ENCODE assay signal across 8 cellular contexts in genomic region chr5:132495672-132496630, GRCh38. TPM values are rescaled to one million over a fixed set of nuclear protein-coding genes. Genes with fewer than 3 reads are reported as not detected.
DNase-seq lines count a peak whose midpoint lies in the region; ATAC-seq and TF ChIP-seq lines count a peak whose summit lies in the region.

No MANE protein-coding gene starts in this region.

- no peaks in the 10 kb centered on the region for H3K79me2 ChIP-seq in Karpas-422 (ENCODE audit: low read length)

- peak overlapping the region; percentile 45; the same call in 1 of the 2 replicates for H2AFZ ChIP-seq in Karpas-422 (ENCODE audit: low read length)

- no peaks in the 10 kb centered on the region for H3K9me3 Mint-ChIP-seq in nephron
- no peaks in the 10 kb centered on the region for H3K9me3 Mint-ChIP-seq in stimulated activated naive CD8-positive, alpha-beta T cell treated with anti-CD3 and anti-CD28 coated beads, Interleukin-15, amount 100 ng/mL, for 72 hours

- H3K36me3 ChIP-seq in Karpas-422 (ENCODE audit: insufficient read depth, low read length): no peaks in the 10 kb centered on the region

- peak overlapping the region; percentile 80 for H3K9ac ChIP-seq in Karpas-422 (ENCODE audit: low read length)

- H4K20me1 ChIP-seq in Karpas-422 (ENCODE audit: insufficient read depth, low read depth, low read length): no peaks in the 10 kb centered on the region; the same call in 1 of the 2 replicates

- TF ChIP-seq CTCF in fibroblast of pulmonary artery (IDR thresholded peaks at IDR 0.05; ENCODE audit: low read length, missing control alignments): peak; percentile 1
- TF ChIP-seq CTCF in nephron (IDR thresholded peaks at IDR 0.05; ENCODE audit: unreplicated experiment in 3 of 3): peak in 1 of 3 experiments; percentile 9

- peaks cover 19% of the 10 kb centered on the region for H3K4me1 Mint-ChIP-seq in nephron
- peaks cover 88% of the 10 kb centered on the region for H3K4me1 Mint-ChIP-seq in stimulated activated naive CD8-positive, alpha-beta T cell treated with anti-CD3 and anti-CD28 coated beads, Interleukin-15, amount 100 ng/mL, for 72 hours

- H3K9me2 ChIP-seq in Karpas-422 (replicated peaks; ENCODE audit: insufficient read depth, low read length): no peaks in the 10 kb centered on the region

- no peaks in the 10 kb centered on the region for H3K9me3 ChIP-seq in Karpas-422 (ENCODE audit: low read length)

- no peaks in the 10 kb centered on the region for H3K27me3 ChIP-seq in Karpas-422 (ENCODE audit: low read length)

- H3K27ac Mint-ChIP-seq in nephron: peak overlapping the region; percentile 97 to 99 (median 98)
- peak overlapping the region; percentile 93 to 99 for H3K27ac Mint-ChIP-seq in stimulated activated naive CD8-positive, alpha-beta T cell treated with anti-CD3 and anti-CD28 coated beads, Interleukin-15, amount 100 ng/mL, for 72 hours

- DNase-seq in DMS53 treated with DMSO at 0.1 percent for 48 hours (lab: John Stamatoyannopoulos, UW; ENCODE audit: unreplicated experiment) (peak; percentile 98), Karpas-422 (peak; percentile 90), RPMI8226 (peak; percentile 97), fibroblast of pulmonary artery (ENCODE audit: low read depth) (peak; percentile 95)
- peak; percentile 84 for DNase-seq in activated T-helper 9 cell treated with anti-CD3 and anti-CD28 coated beads, Interleukin-2, amount 50 U/mL, for 16 hours (ENCODE audit: low read depth)
- DNase-seq in stimulated activated naive CD8-positive, alpha-beta T cell treated with anti-CD3 and anti-CD28 coated beads, Interleukin-15, amount 100 ng/mL, for 72 hours: peak; percentile 91 to 95

- peaks cover 25% of the 10 kb centered on the region for H3K4me1 ChIP-seq in Karpas-422 (ENCODE audit: low read length)

- ATAC-seq in GM21737 (IDR thresholded peaks at IDR 0.05; ENCODE audit: unreplicated experiment): peak; percentile 41
- peak; percentile 78 for ATAC-seq in stimulated activated naive CD8-positive, alpha-beta T cell treated with anti-CD3 and anti-CD28 coated beads, Interleukin-15, amount 100 ng/mL, for 72 hours

- H3K4me2 ChIP-seq in Karpas-422 (ENCODE audit: low read depth, low read length, poor library complexity, severe bottlenecking): peak overlapping the region; percentile 99

- H3K27me3 Mint-ChIP-seq in nephron (ENCODE audit: low read depth): peaks cover 17% of the 10 kb centered on the region
- H3K27me3 Mint-ChIP-seq in stimulated activated naive CD8-positive, alpha-beta T cell treated with anti-CD3 and anti-CD28 coated beads, Interleukin-15, amount 100 ng/mL, for 72 hours: no peaks in the 10 kb centered on the region

- H3K27ac ChIP-seq in Karpas-422 (ENCODE audit: low read length): no peak overlapping the region

- peak overlapping the region; percentile 86 to 93 (median 90) for H3K4me3 Mint-ChIP-seq in nephron
- peak overlapping the region; percentile 77 to 82 for H3K4me3 Mint-ChIP-seq in stimulated activated naive CD8-positive, alpha-beta T cell treated with anti-CD3 and anti-CD28 coated beads, Interleukin-15, amount 100 ng/mL, for 72 hours

- H3K36me3 Mint-ChIP-seq in nephron (ENCODE audit: low read depth): no peaks in the 10 kb centered on the region

- H3K4me3 ChIP-seq in Karpas-422 (ENCODE audit: low read length) (peak overlapping the region; percentile 89), fibroblast of pulmonary artery (replicated peaks; ENCODE audit: low read depth, low read length) (peak overlapping the region; percentile 70)

RNA-seq across cellular contexts. Expression of gene IRF1, which starts 5.4 kb away (rescaled TPM):
- 4.8 and 7.3 TPM in 2 replicates for total RNA-seq in Karpas-422 (2014; rRNA removed; shearing (Covaris generic); ENCODE audit: low replicate concordance)

RNA-seq across cellular contexts. Expression of gene IL5, which starts 47.4 kb away (rescaled TPM):
- not detected in 2 replicates for total RNA-seq in Karpas-422 (2014; rRNA removed; shearing (Covaris generic); ENCODE audit: low replicate concordance)
